In genomic region chr3:195643245-195643644, GRCh38 we compare ENCODE assay signal across 1 cellular context. TPM values are rescaled to one million over a fixed set of nuclear protein-coding genes. Genes with fewer than 3 reads are reported as not detected.
"Had no signal": no experiment of that assay in that cellular context is flagged by ENCODE, and none has a peak within 500 bp of the region (broad histone marks: within the 10 kb centered on the region; RNA-seq: fewer than 3 reads in every experiment).

No MANE protein-coding gene starts in this region.

RNA-seq across cellular contexts. Expression of gene APOD, which starts 59.5 kb away (rescaled TPM):
- total RNA-seq: natural killer cell had no signal
